In genomic region chr22:31102441-31103081, GRCh38 we compare ENCODE assay signal across 9 cellular contexts. TPM values are rescaled to one million over a fixed set of nuclear protein-coding genes. Genes with fewer than 3 reads are reported as not detected.
DNase-seq lines count a peak whose midpoint lies in the region; ATAC-seq, FAIRE-seq and TF ChIP-seq lines count a peak whose summit lies in the region.
"Had no signal": no experiment of that assay in that cellular context is flagged by ENCODE, and none has a peak within 500 bp of the region (broad histone marks: within the 10 kb centered on the region; RNA-seq: fewer than 3 reads in every experiment).

No MANE protein-coding gene starts in this region.

- POLR2A ChIA-PET in HepG2 (lab: Yijun Ruan, JAX): interaction anchor here (0.9 to 2.1 kb wide), 7 partner anchors 20 to 134 kb away, joined by 3 to 8 read pairs (median 4); partner anchors contain the start of genes MORC2, RNF185, SMTN and TUG1
- POLR2A ChIA-PET in CD8-positive, alpha-beta memory T cell (lab: Charles Lee): no interaction called here

- H3K9me3 Mint-ChIP-seq in CD8-positive, alpha-beta memory T cell: no peaks in the 10 kb centered on the region

- H3K4me1 Mint-ChIP-seq in CD8-positive, alpha-beta memory T cell: peaks cover 17 to 26% (median 23%) of the 10 kb centered on the region in 3 donors

- in situ Hi-C loops in HepG2 (cut with HindIII; ENCODE audit: extremely low pct_ligation_motif_present, low pct_unique_long_range_greater_than_20kb): loop anchor here (5.0 kb wide), 1 partner anchor 40 kb away; the partner anchor contains the start of gene PLA2G3

- no TSS peak for BruUV-seq in HepG2 (replicated peaks; lab: Mats Ljungman, UMichigan)

- no peaks in the 10 kb centered on the region for H3K9me3 ChIP-seq in HepG2 (ENCODE audit: low read length)
- H3K9me3 ChIP-seq in thyroid gland: no peaks in the 10 kb centered on the region
- H3K9me3 ChIP-seq in CD8-positive, alpha-beta memory T cell (ENCODE audit: low read length): no peaks in the 10 kb centered on the region

- peaks cover 0 to 7% (median 0%) of the 10 kb centered on the region in 3 donors for H3K36me3 Mint-ChIP-seq in CD8-positive, alpha-beta memory T cell

- H3K36me3 ChIP-seq in HepG2 (replicated peaks in 1 of 2; ENCODE audit: control insufficient read depth in 1 of 2, insufficient read depth in 2 of 2, low read length in 2 of 2) (peaks cover 5 to 19% of the 10 kb centered on the region in 2 experiments; a peak in 4 of 5 replicates), thyroid gland (peaks cover 18 to 26% of the 10 kb centered on the region in 2 donors)
- H3K36me3 ChIP-seq in CD8-positive, alpha-beta memory T cell (ENCODE audit: insufficient read depth, low read length): no peaks in the 10 kb centered on the region

- H3K27ac Mint-ChIP-seq in CD8-positive, alpha-beta memory T cell: peak overlapping the region in 1 of 8 donors; percentile 36

- 34% methylated on average over 5 of the region's 8 CpGs for WGBS in HepG2 (ENCODE audit: low lambda C conversion rate)
- WGBS in thyroid gland, 2 donors: 75 to 85% methylated on average over 7 to 8 of the region's 8 CpGs

- CTCF ChIA-PET in HepG2 (lab: Yijun Ruan, JAX; ENCODE audit: low intra/inter-chr PET ratio, low total read pairs): no interaction called here
- CTCF ChIA-PET in CD8-positive, alpha-beta memory T cell (lab: Charles Lee): interaction anchor here (1.4 to 2.0 kb wide), 2 partner anchors 9 to 17 kb away, joined by 3 to 6 read pairs; no protein-coding TSS in a partner anchor

- H3K27ac ChIP-seq in HepG2 (ENCODE audit: extremely low read length, insufficient read depth, low read length) (peak overlapping the region; percentile 43), thyroid gland (peak overlapping the region; percentile 40 to 68 (median 58))
- H3K27ac ChIP-seq in CD8-positive, alpha-beta memory T cell (ENCODE audit: low read depth, low read length): no peak overlapping the region

- H3K4me1 ChIP-seq in HepG2 (ENCODE audit: insufficient read depth, low read length) (peaks cover 31% of the 10 kb centered on the region), thyroid gland (peaks cover 14 to 19% of the 10 kb centered on the region in 2 donors)
- peaks cover 15% of the 10 kb centered on the region for H3K4me1 ChIP-seq in CD8-positive, alpha-beta memory T cell (ENCODE audit: insufficient read depth, low read length)

- intact Hi-C loops in HepG2 (cut with micrococcal nuclease; ENCODE audit: unreplicated experiment): no loop called here
- intact Hi-C loops in thyroid gland (cut with DNase I): loop anchor here (5.0 kb wide), 1 partner anchor 50 kb away; no protein-coding TSS in a partner anchor

- TF ChIP-seq EP300 in HepG2 (IDR thresholded peaks at IDR 0.05; ENCODE audit: low read depth in 2 of 2, low read length in 2 of 2): peak; percentile 55 to 83; a peak in 3 of 4 replicates
- TF ChIP-seq EP300 in HepG2 (CRISPR knock-in tag; IDR thresholded peaks at IDR 0.05; ENCODE audit: borderline replicate concordance): no peak; the same call in 1 of the 2 replicates

- H3K27me3 ChIP-seq in HepG2 (ENCODE audit: control insufficient read depth in 1 of 2, insufficient read depth in 2 of 2, low read length in 2 of 2) (no peaks in the 10 kb centered on the region), thyroid gland (no peaks in the 10 kb centered on the region)
- no peaks in the 10 kb centered on the region for H3K27me3 ChIP-seq in CD8-positive, alpha-beta memory T cell (ENCODE audit: insufficient read depth, low read length, poor library complexity, severe bottlenecking)

- no peak for TF ChIP-seq RAD21 in HepG2 (CRISPR knock-in tag; IDR thresholded peaks at IDR 0.05)

- FAIRE-seq in HTR-8/SVneo (lab: Jason Lieb, UNC): no peak
- FAIRE-seq in HepG2 (lab: Jason Lieb, UNC): peak; percentile 57

- TF ChIP-seq POLR2A in HepG2 (IDR thresholded peaks at IDR 0.05; ENCODE audit: insufficient read depth in 1 of 2, low read depth in 2 of 2, low read length in 2 of 2): no peak
- TF ChIP-seq POLR2A in thyroid gland (IDR thresholded peaks at IDR 0.05): no peak

- no peak for TF ChIP-seq CTCF in cardiac fibroblast (IDR thresholded peaks at IDR 0.05; ENCODE audit: low read depth, low read length)
- peak; percentile 17 for TF ChIP-seq CTCF in HepG2 (CRISPR knock-in tag; IDR thresholded peaks at IDR 0.05)
- TF ChIP-seq CTCF in thyroid gland (IDR thresholded peaks at IDR 0.05): no peak

- H3K79me2 ChIP-seq in HepG2 (ENCODE audit: insufficient read depth, low read length): no peaks in the 10 kb centered on the region

- ATAC-seq in HepG2: peak; percentile 87
- no peak for ATAC-seq in HG03457 (IDR thresholded peaks at IDR 0.05; ENCODE audit: unreplicated experiment)

- H3K4me3 Mint-ChIP-seq in CD8-positive, alpha-beta memory T cell: peak overlapping the region in 1 of 7 donors; percentile 27

- DNase-seq in HTR-8/SVneo (ENCODE audit: insufficient read length, low spot score): peak; percentile 26
- peak; percentile 96 for DNase-seq in cardiac fibroblast (ENCODE audit: low read depth in 2 of 2)
- DNase-seq in HepG2 (ENCODE audit: low spot score): peak; percentile 84
- peak in 1 of 2 donors; percentile 28 for DNase-seq in thyroid gland
- DNase-seq in NCI-H2227 treated with DMSO at 0.1 percent for 48 hours (lab: John Stamatoyannopoulos, UW): no peak
- DNase-seq in CD8-positive, alpha-beta memory T cell: no peak
- DNase-seq in NCI-H128 (lab: John Stamatoyannopoulos, UW; ENCODE audit: unreplicated experiment): no peak

- H3K4me3 ChIP-seq in cardiac fibroblast (replicated peaks in 1 of 2; ENCODE audit: low read depth in 2 of 2, low read length in 2 of 2) (no peak overlapping the region), HepG2 (replicated peaks in 1 of 3; ENCODE audit: insufficient read depth in 1 of 3, low read depth in 2 of 3, low read length in 3 of 3) (no peak overlapping the region; a peak in 1 of 6 replicates), thyroid gland (replicated peaks in 1 of 3) (no peak overlapping the region)
- H3K4me3 ChIP-seq in CD8-positive, alpha-beta memory T cell (ENCODE audit: low read length): no peak overlapping the region

- H3K27me3 Mint-ChIP-seq in CD8-positive, alpha-beta memory T cell: no peaks in the 10 kb centered on the region

- peak overlapping the region; percentile 25; the same call in 1 of the 2 replicates for H3K4me2 ChIP-seq in HepG2 (ENCODE audit: low read depth, low read length)

- no peak overlapping the region for H2AFZ ChIP-seq in HepG2 (ENCODE audit: low read length)

- no peaks in the 10 kb centered on the region for H4K20me1 ChIP-seq in HepG2 (ENCODE audit: insufficient read depth, low read length)

- H3K9ac ChIP-seq in HepG2 (ENCODE audit: insufficient read depth, low read depth, low read length): peak overlapping the region; percentile 26; the same call in 1 of the 2 replicates

RNA-seq across cellular contexts. Expression of gene SELENOM, which starts 4.8 kb away (rescaled TPM):
- 2.4 and 4.1 TPM in 2 replicates for total RNA-seq in HepG2 (2016; rRNA removed; fragmentation: Illumina TruSeq; extraction: Trizol)
- total RNA-seq in HepG2 (2016; cell fraction: cytosol; rRNA removed; fragmentation: Illumina TruSeq; extraction: Trizol; ENCODE audit: low read depth): 1.9 and 4.6 TPM in 2 replicates
- total RNA-seq in HepG2 (2016; cell fraction: insoluble cytoplasmic fraction; rRNA removed; fragmentation: Illumina TruSeq; extraction: Trizol): 1.6 and 3.5 TPM in 2 replicates
- total RNA-seq in HepG2 (2016; cell fraction: membrane; rRNA removed; fragmentation: Illumina TruSeq; extraction: Trizol): 1.9 and 2.9 TPM in 2 replicates
- 1.5 and 2.6 TPM in 2 replicates for total RNA-seq in HepG2 (2016; cell fraction: nucleus; rRNA removed; fragmentation: Illumina TruSeq; extraction: Trizol)
- polyA plus RNA-seq in HepG2 (2011; rRNA removed): 4.3 and 5.5 TPM in 2 replicates
- 5.8 and 12.6 TPM in 2 replicates for polyA plus RNA-seq in HepG2 (2011; cell fraction: cytosol; rRNA removed)
- polyA plus RNA-seq in HepG2 (2011; cell fraction: nucleus; rRNA removed): 5.9 and 7.6 TPM in 2 replicates
- 2.5 and 2.9 TPM in 2 replicates for polyA plus RNA-seq in HepG2 (2012)
- polyA plus RNA-seq in HepG2 (2016; cell fraction: cytosol; fragmentation: Illumina TruSeq; extraction: Trizol; ENCODE audit: low read depth): 3.5 and 5.0 TPM in 2 replicates
- polyA plus RNA-seq in HepG2 (2016; cell fraction: insoluble cytoplasmic fraction; fragmentation: Illumina TruSeq; extraction: Trizol; ENCODE audit: low read depth): 2.3 and 2.8 TPM in 2 replicates
- polyA plus RNA-seq in HepG2 (2016; cell fraction: membrane; fragmentation: Illumina TruSeq; extraction: Trizol; ENCODE audit: low read depth): 4.2 and 4.5 TPM in 2 replicates
- polyA plus RNA-seq in HepG2 (2016; cell fraction: nucleus; fragmentation: Illumina TruSeq; extraction: Trizol; ENCODE audit: insufficient read depth, low read depth): 3.5 and 5.2 TPM in 2 replicates
- 1.4 and 4.9 TPM in 2 replicates for polyA minus RNA-seq in HepG2 (2011; rRNA and poly(A)+ RNA removed; ENCODE audit: low replicate concordance)
- polyA minus RNA-seq in HepG2 (2011; cell fraction: cytosol; rRNA and poly(A)+ RNA removed): 1.8 and 2.3 TPM in 2 replicates
- polyA minus RNA-seq in HepG2 (2011; cell fraction: nucleus; rRNA and poly(A)+ RNA removed): 1.5 and 2.4 TPM in 2 replicates
- 100 to 1,000 TPM; 208 to 501 (median 314) TPM for total RNA-seq in thyroid gland
- 10 to 100 TPM; 14.6 to 15.4 TPM for total RNA-seq in CD8-positive, alpha-beta memory T cell
- 138 TPM for polyA plus RNA-seq in CD8-positive, alpha-beta memory T cell

RNA-seq across cellular contexts. Expression of gene INPP5J, which starts 20.2 kb away (rescaled TPM):
- total RNA-seq in HepG2 (2016; rRNA removed; fragmentation: Illumina TruSeq; extraction: Trizol): 0.15 and 0.24 TPM in 2 replicates
- total RNA-seq in HepG2 (2016; cell fraction: cytosol; rRNA removed; fragmentation: Illumina TruSeq; extraction: Trizol; ENCODE audit: low read depth): 0.09 TPM in 1 of 2 replicates, not detected in the other
- 0.42 and 0.45 TPM in 2 replicates for total RNA-seq in HepG2 (2016; cell fraction: insoluble cytoplasmic fraction; rRNA removed; fragmentation: Illumina TruSeq; extraction: Trizol)
- total RNA-seq in HepG2 (2016; cell fraction: membrane; rRNA removed; fragmentation: Illumina TruSeq; extraction: Trizol): 0.34 and 0.40 TPM in 2 replicates
- 0.47 TPM in 2 replicates for total RNA-seq in HepG2 (2016; cell fraction: nucleus; rRNA removed; fragmentation: Illumina TruSeq; extraction: Trizol)
- 1.1 and 1.3 TPM in 2 replicates for polyA plus RNA-seq in HepG2 (2011; rRNA removed)
- 0.41 and 0.62 TPM in 2 replicates for polyA plus RNA-seq in HepG2 (2011; cell fraction: cytosol; rRNA removed)
- 6.2 and 7.6 TPM in 2 replicates for polyA plus RNA-seq in HepG2 (2011; cell fraction: nucleus; rRNA removed)
- 0.30 and 1.7 TPM in 2 replicates for polyA plus RNA-seq in HepG2 (2012)
- polyA plus RNA-seq in HepG2 (2016; cell fraction: cytosol; fragmentation: Illumina TruSeq; extraction: Trizol; ENCODE audit: low read depth): 0.11 and 0.18 TPM in 2 replicates
- 0.26 and 0.52 TPM in 2 replicates for polyA plus RNA-seq in HepG2 (2016; cell fraction: insoluble cytoplasmic fraction; fragmentation: Illumina TruSeq; extraction: Trizol; ENCODE audit: low read depth)
- polyA plus RNA-seq in HepG2 (2016; cell fraction: membrane; fragmentation: Illumina TruSeq; extraction: Trizol; ENCODE audit: low read depth): 0.27 and 0.29 TPM in 2 replicates
- 1.9 and 3.2 TPM in 2 replicates for polyA plus RNA-seq in HepG2 (2016; cell fraction: nucleus; fragmentation: Illumina TruSeq; extraction: Trizol; ENCODE audit: insufficient read depth, low read depth)
- polyA minus RNA-seq in HepG2 (2011; rRNA and poly(A)+ RNA removed; ENCODE audit: low replicate concordance): 0.88 and 5.2 TPM in 2 replicates
- polyA minus RNA-seq in HepG2 (2011; cell fraction: cytosol; rRNA and poly(A)+ RNA removed): 0.35 and 0.49 TPM in 2 replicates
- 0.62 and 1.7 TPM in 2 replicates for polyA minus RNA-seq in HepG2 (2011; cell fraction: nucleus; rRNA and poly(A)+ RNA removed)
- 100 to 1,000 TPM; 180 to 665 (median 442) TPM for total RNA-seq in thyroid gland
- under 1 TPM in 1 of 2 experiments, not detected in 1; 0.22 TPM for total RNA-seq in CD8-positive, alpha-beta memory T cell
- polyA plus RNA-seq in CD8-positive, alpha-beta memory T cell: not detected
- total RNA-seq: T-helper 2 cell treated with Interferon-gamma antibody and Interleukin-4, amounts not matched to agents 100 ng/mL and 5 ng/mL, for 36 hours had no signal

RNA-seq across cellular contexts. Expression of gene SMTN, which starts 21.4 kb away (rescaled TPM):
- total RNA-seq in HepG2 (2016; rRNA removed; fragmentation: Illumina TruSeq; extraction: Trizol): 6.9 and 14.7 TPM in 2 replicates
- total RNA-seq in HepG2 (2016; cell fraction: cytosol; rRNA removed; fragmentation: Illumina TruSeq; extraction: Trizol; ENCODE audit: low read depth): 2.5 and 3.0 TPM in 2 replicates
- total RNA-seq in HepG2 (2016; cell fraction: insoluble cytoplasmic fraction; rRNA removed; fragmentation: Illumina TruSeq; extraction: Trizol): 5.5 and 15.8 TPM in 2 replicates
- 7.5 and 8.5 TPM in 2 replicates for total RNA-seq in HepG2 (2016; cell fraction: membrane; rRNA removed; fragmentation: Illumina TruSeq; extraction: Trizol)
- total RNA-seq in HepG2 (2016; cell fraction: nucleus; rRNA removed; fragmentation: Illumina TruSeq; extraction: Trizol): 17.4 and 23.6 TPM in 2 replicates
- 24.2 and 26.1 TPM in 2 replicates for polyA plus RNA-seq in HepG2 (2011; rRNA removed)
- polyA plus RNA-seq in HepG2 (2011; cell fraction: cytosol; rRNA removed): 10.8 and 14.8 TPM in 2 replicates
- 129 and 177 TPM in 2 replicates for polyA plus RNA-seq in HepG2 (2011; cell fraction: nucleus; rRNA removed)
- polyA plus RNA-seq in HepG2 (2012): 16.2 and 21.3 TPM in 2 replicates
- 2.3 and 3.6 TPM in 2 replicates for polyA plus RNA-seq in HepG2 (2016; cell fraction: cytosol; fragmentation: Illumina TruSeq; extraction: Trizol; ENCODE audit: low read depth)
- polyA plus RNA-seq in HepG2 (2016; cell fraction: insoluble cytoplasmic fraction; fragmentation: Illumina TruSeq; extraction: Trizol; ENCODE audit: low read depth): 6.1 and 9.7 TPM in 2 replicates
- polyA plus RNA-seq in HepG2 (2016; cell fraction: membrane; fragmentation: Illumina TruSeq; extraction: Trizol; ENCODE audit: low read depth): 5.1 and 6.6 TPM in 2 replicates
- 48.9 and 50.6 TPM in 2 replicates for polyA plus RNA-seq in HepG2 (2016; cell fraction: nucleus; fragmentation: Illumina TruSeq; extraction: Trizol; ENCODE audit: insufficient read depth, low read depth)
- polyA minus RNA-seq in HepG2 (2011; rRNA and poly(A)+ RNA removed; ENCODE audit: low replicate concordance): 5.1 and 18.8 TPM in 2 replicates
- 11.6 and 13.2 TPM in 2 replicates for polyA minus RNA-seq in HepG2 (2011; cell fraction: cytosol; rRNA and poly(A)+ RNA removed)
- polyA minus RNA-seq in HepG2 (2011; cell fraction: nucleus; rRNA and poly(A)+ RNA removed): 28.8 and 31.8 TPM in 2 replicates
- 10 to 100 TPM; 46.2 to 60.3 (median 54.2) TPM for total RNA-seq in thyroid gland
- total RNA-seq in CD8-positive, alpha-beta memory T cell: 10 to 100 TPM; 13.2 to 14.7 TPM
- 0.98 TPM for polyA plus RNA-seq in CD8-positive, alpha-beta memory T cell

RNA-seq across cellular contexts. Expression of gene PLA2G3, which starts 37.7 kb away (rescaled TPM):
- total RNA-seq in HepG2 (2016; rRNA removed; fragmentation: Illumina TruSeq; extraction: Trizol) (0.11 and 0.42 TPM in 2 replicates), thyroid gland (1 to 10 TPM in 1 of 4 donors, under 1 TPM in 2, not detected in 1; 0.22 to 1.9 (median 0.83) TPM)
- total RNA-seq in HepG2 (2016; cell fraction: cytosol; rRNA removed; fragmentation: Illumina TruSeq; extraction: Trizol; ENCODE audit: low read depth): 0.09 and 0.20 TPM in 2 replicates
- total RNA-seq in HepG2 (2016; cell fraction: insoluble cytoplasmic fraction; rRNA removed; fragmentation: Illumina TruSeq; extraction: Trizol): 0.09 and 0.32 TPM in 2 replicates
- total RNA-seq in HepG2 (2016; cell fraction: membrane; rRNA removed; fragmentation: Illumina TruSeq; extraction: Trizol): 0.19 and 0.21 TPM in 2 replicates
- total RNA-seq in HepG2 (2016; cell fraction: nucleus; rRNA removed; fragmentation: Illumina TruSeq; extraction: Trizol): 0.25 and 0.34 TPM in 2 replicates
- polyA plus RNA-seq in HepG2 (2011; rRNA removed): 0.12 and 0.24 TPM in 2 replicates
- polyA plus RNA-seq in HepG2 (2011; cell fraction: cytosol; rRNA removed): 0.17 TPM in 2 replicates
- polyA plus RNA-seq in HepG2 (2011; cell fraction: nucleus; rRNA removed): 0.16 and 0.21 TPM in 2 replicates
- polyA plus RNA-seq in HepG2 (2012): 0.15 and 0.37 TPM in 2 replicates
- 0.06 and 0.14 TPM in 2 replicates for polyA plus RNA-seq in HepG2 (2016; cell fraction: cytosol; fragmentation: Illumina TruSeq; extraction: Trizol; ENCODE audit: low read depth)
- polyA plus RNA-seq in HepG2 (2016; cell fraction: insoluble cytoplasmic fraction; fragmentation: Illumina TruSeq; extraction: Trizol; ENCODE audit: low read depth): 0.08 and 0.14 TPM in 2 replicates
- 0.09 TPM in 1 of 2 replicates, not detected in the other for polyA plus RNA-seq in HepG2 (2016; cell fraction: membrane; fragmentation: Illumina TruSeq; extraction: Trizol; ENCODE audit: low read depth)
- polyA plus RNA-seq in HepG2 (2016; cell fraction: nucleus; fragmentation: Illumina TruSeq; extraction: Trizol; ENCODE audit: insufficient read depth, low read depth): 0.55 and 0.78 TPM in 2 replicates
- 0.30 and 0.40 TPM in 2 replicates for polyA minus RNA-seq in HepG2 (2011; rRNA and poly(A)+ RNA removed; ENCODE audit: low replicate concordance)
- polyA minus RNA-seq in HepG2 (2011; cell fraction: cytosol; rRNA and poly(A)+ RNA removed): not detected in 2 replicates
- not detected in 2 replicates for polyA minus RNA-seq in HepG2 (2011; cell fraction: nucleus; rRNA and poly(A)+ RNA removed)
- total RNA-seq in CD8-positive, alpha-beta memory T cell: not detected
- polyA plus RNA-seq in CD8-positive, alpha-beta memory T cell: not detected
- total RNA-seq: T-helper 2 cell treated with Interferon-gamma antibody and Interleukin-4, amounts not matched to agents 100 ng/mL and 5 ng/mL, for 36 hours had no signal

RNA-seq across cellular contexts. Expression of gene RNF185, which starts 57.4 kb away (rescaled TPM):
- total RNA-seq in HepG2 (2016; rRNA removed; fragmentation: Illumina TruSeq; extraction: Trizol) (21.4 and 28.8 TPM in 2 replicates), thyroid gland (10 to 100 TPM; 56.0 to 63.1 (median 58.1) TPM)
- 2.9 and 3.2 TPM in 2 replicates for total RNA-seq in HepG2 (2016; cell fraction: cytosol; rRNA removed; fragmentation: Illumina TruSeq; extraction: Trizol; ENCODE audit: low read depth)
- total RNA-seq in HepG2 (2016; cell fraction: insoluble cytoplasmic fraction; rRNA removed; fragmentation: Illumina TruSeq; extraction: Trizol): 21.9 and 28.5 TPM in 2 replicates
- 11.3 and 11.9 TPM in 2 replicates for total RNA-seq in HepG2 (2016; cell fraction: membrane; rRNA removed; fragmentation: Illumina TruSeq; extraction: Trizol)
- 12.0 and 13.7 TPM in 2 replicates for total RNA-seq in HepG2 (2016; cell fraction: nucleus; rRNA removed; fragmentation: Illumina TruSeq; extraction: Trizol)
- 26.4 and 27.5 TPM in 2 replicates for polyA plus RNA-seq in HepG2 (2011; rRNA removed)
- polyA plus RNA-seq in HepG2 (2011; cell fraction: cytosol; rRNA removed): 21.8 and 27.3 TPM in 2 replicates
- 19.0 and 20.4 TPM in 2 replicates for polyA plus RNA-seq in HepG2 (2011; cell fraction: nucleus; rRNA removed)
- 15.4 and 15.6 TPM in 2 replicates for polyA plus RNA-seq in HepG2 (2012)
- polyA plus RNA-seq in HepG2 (2016; cell fraction: cytosol; fragmentation: Illumina TruSeq; extraction: Trizol; ENCODE audit: low read depth): 1.6 and 1.7 TPM in 2 replicates
- 27.8 and 28.1 TPM in 2 replicates for polyA plus RNA-seq in HepG2 (2016; cell fraction: insoluble cytoplasmic fraction; fragmentation: Illumina TruSeq; extraction: Trizol; ENCODE audit: low read depth)
- polyA plus RNA-seq in HepG2 (2016; cell fraction: membrane; fragmentation: Illumina TruSeq; extraction: Trizol; ENCODE audit: low read depth): 6.4 and 6.8 TPM in 2 replicates
- polyA plus RNA-seq in HepG2 (2016; cell fraction: nucleus; fragmentation: Illumina TruSeq; extraction: Trizol; ENCODE audit: insufficient read depth, low read depth): 21.5 and 21.8 TPM in 2 replicates
- polyA minus RNA-seq in HepG2 (2011; rRNA and poly(A)+ RNA removed; ENCODE audit: low replicate concordance): 17.6 and 24.2 TPM in 2 replicates
- 10.1 and 10.4 TPM in 2 replicates for polyA minus RNA-seq in HepG2 (2011; cell fraction: cytosol; rRNA and poly(A)+ RNA removed)
- polyA minus RNA-seq in HepG2 (2011; cell fraction: nucleus; rRNA and poly(A)+ RNA removed): 9.1 and 11.8 TPM in 2 replicates
- 10 to 100 TPM; 28.1 to 30.5 TPM for total RNA-seq in CD8-positive, alpha-beta memory T cell
- 23.7 TPM for polyA plus RNA-seq in CD8-positive, alpha-beta memory T cell

Comparison
In these comparisons a context has a peak if more than half of its experiments do, and no peak if none do; other contexts are left out.
1. DNase-seq: peak in HTR-8/SVneo (single experiment), cardiac fibroblast (2 of 2) and HepG2 (single experiment); none in NCI-H2227 treated with DMSO at 0.1 percent for 48 hours (single experiment), CD8-positive, alpha-beta memory T cell (0 of 5) and NCI-H128 (single experiment).
2. RNA of gene SELENOM, which starts 4.8 kb away (total RNA-seq): 208 to 501 TPM in thyroid gland; 14.6 to 15.4 TPM in CD8-positive, alpha-beta memory T cell and 1.5 to 4.6 TPM in HepG2; every median in the first group is over 10 times any median in the second.
3. RNA of gene INPP5J, which starts 20.2 kb away (total RNA-seq): 180 to 665 TPM in thyroid gland; 0.09 to 0.47 TPM in HepG2 and 0.22 TPM in CD8-positive, alpha-beta memory T cell; every median in the first group is over 100 times any median in the second.